In the genomic region with DNA sequence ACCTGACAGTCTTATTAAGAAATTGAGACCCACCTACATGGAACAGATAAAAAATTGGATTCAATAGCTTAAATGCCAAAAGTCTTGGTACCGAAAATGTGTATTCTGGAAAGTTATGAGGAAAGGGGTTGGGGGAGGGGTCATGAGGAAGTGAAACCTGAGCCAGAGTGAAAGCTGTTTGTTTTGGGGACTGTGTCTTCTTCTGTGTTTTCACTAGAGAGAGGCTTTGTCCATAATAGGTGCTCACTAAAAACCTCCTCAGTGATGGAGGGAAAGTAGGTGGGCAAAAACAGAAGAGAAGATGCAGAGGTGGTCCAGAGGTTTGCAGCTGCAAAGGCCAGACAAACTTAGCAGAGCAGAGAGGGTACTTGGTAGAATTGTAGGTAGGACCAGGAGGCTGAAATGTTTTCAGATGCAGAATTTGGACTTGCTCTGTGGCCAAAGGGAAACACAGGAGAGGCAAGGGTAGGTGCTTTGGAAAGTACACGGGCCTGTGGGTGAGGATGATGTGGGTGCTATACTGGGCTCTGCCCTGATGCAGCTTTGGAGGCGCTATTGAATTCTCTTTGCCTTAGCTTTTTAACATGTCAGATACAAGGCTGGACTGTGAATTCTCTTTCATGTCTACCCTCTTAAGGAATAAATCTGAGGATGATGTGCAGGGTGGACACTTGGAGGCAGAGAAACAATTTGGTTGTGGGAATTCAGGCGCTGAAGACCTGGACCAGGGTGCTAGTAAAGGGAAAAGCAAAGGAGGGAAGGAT, we compare ENCODE assay signal across 1 cellular context.
A peak's percentile ranks its signal among the peaks of the same experiment; 100 is the strongest.
TF ChIP-seq lines count a peak whose summit lies in the region.

No MANE protein-coding gene starts in this region.

TF ChIP-seq in GM12878, 131 proteins besides CTCF, POLR2A, EP300 and RAD21 (continued from another document and continues in another):
- TF ChIP-seq, protein P1, sequence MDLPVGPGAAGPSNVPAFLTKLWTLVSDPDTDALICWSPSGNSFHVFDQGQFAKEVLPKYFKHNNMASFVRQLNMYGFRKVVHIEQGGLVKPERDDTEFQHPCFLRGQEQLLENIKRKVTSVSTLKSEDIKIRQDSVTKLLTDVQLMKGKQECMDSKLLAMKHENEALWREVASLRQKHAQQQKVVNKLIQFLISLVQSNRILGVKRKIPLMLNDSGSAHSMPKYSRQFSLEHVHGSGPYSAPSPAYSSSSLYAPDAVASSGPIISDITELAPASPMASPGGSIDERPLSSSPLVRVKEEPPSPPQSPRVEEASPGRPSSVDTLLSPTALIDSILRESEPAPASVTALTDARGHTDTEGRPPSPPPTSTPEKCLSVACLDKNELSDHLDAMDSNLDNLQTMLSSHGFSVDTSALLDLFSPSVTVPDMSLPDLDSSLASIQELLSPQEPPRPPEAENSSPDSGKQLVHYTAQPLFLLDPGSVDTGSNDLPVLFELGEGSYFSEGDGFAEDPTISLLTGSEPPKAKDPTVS (IDR thresholded peaks at IDR 0.05; ENCODE audit: low read depth, low read length) = no peak
- TF ChIP-seq, protein P2, sequence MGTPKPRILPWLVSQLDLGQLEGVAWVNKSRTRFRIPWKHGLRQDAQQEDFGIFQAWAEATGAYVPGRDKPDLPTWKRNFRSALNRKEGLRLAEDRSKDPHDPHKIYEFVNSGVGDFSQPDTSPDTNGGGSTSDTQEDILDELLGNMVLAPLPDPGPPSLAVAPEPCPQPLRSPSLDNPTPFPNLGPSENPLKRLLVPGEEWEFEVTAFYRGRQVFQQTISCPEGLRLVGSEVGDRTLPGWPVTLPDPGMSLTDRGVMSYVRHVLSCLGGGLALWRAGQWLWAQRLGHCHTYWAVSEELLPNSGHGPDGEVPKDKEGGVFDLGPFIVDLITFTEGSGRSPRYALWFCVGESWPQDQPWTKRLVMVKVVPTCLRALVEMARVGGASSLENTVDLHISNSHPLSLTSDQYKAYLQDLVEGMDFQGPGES (IDR thresholded peaks at IDR 0.05) = no peak
- TF ChIP-seq YBX1 (IDR thresholded peaks at IDR 0.05) (no peak), SMC3 (IDR thresholded peaks at IDR 0.05; ENCODE audit: borderline replicate concordance, low read length) (no peak; the same call in 1 of the 2 replicates), ZNF207 (IDR thresholded peaks at IDR 0.05; ENCODE audit: borderline replicate concordance) (no peak), RFX5 (IDR thresholded peaks at IDR 0.05; ENCODE audit: low read depth, low read length) (no peak), ZBED1 (IDR thresholded peaks at IDR 0.05; ENCODE audit: borderline replicate concordance) (no peak), CBX5 (IDR thresholded peaks at IDR 0.05; ENCODE audit: low read depth) (peak; percentile 54; the same call in 1 of the 2 replicates), BHLHE40 (IDR thresholded peaks at IDR 0.05; ENCODE audit: borderline replicate concordance in 1 of 2, low read depth in 2 of 2, low read length in 1 of 2) (0 out of 4 replicates have a peak, but pooled peaks of 1 of the 2 experiments have one; percentile 10), DPF2 (IDR thresholded peaks at IDR 0.05) (peak; percentile 32; the same call in 1 of the 2 replicates), ZNF622 (IDR thresholded peaks at IDR 0.05) (no peak), SIN3A (IDR thresholded peaks at IDR 0.05; ENCODE audit: low read depth, low read length) (no peak), FOXM1 (IDR thresholded peaks at IDR 0.05; ENCODE audit: low read depth, low read length) (0 out of 2 replicates have a peak, but pooled peaks have one; percentile 9), NBN (IDR thresholded peaks at IDR 0.05) (0 out of 2 replicates have a peak, but pooled peaks have one; percentile 23), BRCA1 (IDR thresholded peaks at IDR 0.05; ENCODE audit: low read depth, low read length) (no peak), SUPT20H (IDR thresholded peaks at IDR 0.05; ENCODE audit: borderline replicate concordance, control insufficient read depth, low read depth, low read length) (no peak), GATAD2B (conservative IDR thresholded peaks at IDR 0.05; ENCODE audit: low read depth) (0 out of 2 replicates have a peak, but pooled peaks have one; percentile 27), PML (IDR thresholded peaks at IDR 0.05; ENCODE audit: low read length) (no peak), POU2F2 (IDR thresholded peaks at IDR 0.05; ENCODE audit: borderline replicate concordance, low read depth, low read length) (no peak), ZNF384 (IDR thresholded peaks at IDR 0.05; ENCODE audit: borderline replicate concordance, low read depth, low read length) (no peak), RAD51 (IDR thresholded peaks at IDR 0.05) (no peak), TCF7 (IDR thresholded peaks at IDR 0.05; ENCODE audit: borderline replicate concordance) (no peak), RUNX3 (IDR thresholded peaks at IDR 0.05; ENCODE audit: low read length) (peak; percentile 51), ZZZ3 (IDR thresholded peaks at IDR 0.05; ENCODE audit: control insufficient read depth, insufficient read length, low read depth) (no peak), GABPA (IDR thresholded peaks at IDR 0.05; ENCODE audit: low read depth) (no peak), CHD2 (IDR thresholded peaks at IDR 0.05; ENCODE audit: borderline replicate concordance, low read depth, low read length) (0 out of 2 replicates have a peak, but pooled peaks have one; percentile 42), NR2F1 (conservative IDR thresholded peaks at IDR 0.05) (no peak), ESRRA (IDR thresholded peaks at IDR 0.05; ENCODE audit: low read length) (no peak), CREB1 (IDR thresholded peaks at IDR 0.05; ENCODE audit: low read depth) (no peak), FOXK2 (IDR thresholded peaks at IDR 0.05) (no peak), HDGF (IDR thresholded peaks at IDR 0.05) (no peak), STAT3 (IDR thresholded peaks at IDR 0.05; ENCODE audit: low read depth, low read length) (no peak), TCF3 (IDR thresholded peaks at IDR 0.05; ENCODE audit: borderline replicate concordance, insufficient read depth, low read depth, low read length) (no peak), PAX8 (IDR thresholded peaks at IDR 0.05) (no peak), MTA2 (IDR thresholded peaks at IDR 0.05; ENCODE audit: low read depth) (no peak), NFXL1 (IDR thresholded peaks at IDR 0.05; ENCODE audit: borderline replicate concordance) (no peak), EED (IDR thresholded peaks at IDR 0.05; ENCODE audit: low read depth) (peak; percentile 78), POLR2AphosphoS5 (IDR thresholded peaks at IDR 0.05; ENCODE audit: low read length) (no peak)
- TF ChIP-seq, protein P3, sequence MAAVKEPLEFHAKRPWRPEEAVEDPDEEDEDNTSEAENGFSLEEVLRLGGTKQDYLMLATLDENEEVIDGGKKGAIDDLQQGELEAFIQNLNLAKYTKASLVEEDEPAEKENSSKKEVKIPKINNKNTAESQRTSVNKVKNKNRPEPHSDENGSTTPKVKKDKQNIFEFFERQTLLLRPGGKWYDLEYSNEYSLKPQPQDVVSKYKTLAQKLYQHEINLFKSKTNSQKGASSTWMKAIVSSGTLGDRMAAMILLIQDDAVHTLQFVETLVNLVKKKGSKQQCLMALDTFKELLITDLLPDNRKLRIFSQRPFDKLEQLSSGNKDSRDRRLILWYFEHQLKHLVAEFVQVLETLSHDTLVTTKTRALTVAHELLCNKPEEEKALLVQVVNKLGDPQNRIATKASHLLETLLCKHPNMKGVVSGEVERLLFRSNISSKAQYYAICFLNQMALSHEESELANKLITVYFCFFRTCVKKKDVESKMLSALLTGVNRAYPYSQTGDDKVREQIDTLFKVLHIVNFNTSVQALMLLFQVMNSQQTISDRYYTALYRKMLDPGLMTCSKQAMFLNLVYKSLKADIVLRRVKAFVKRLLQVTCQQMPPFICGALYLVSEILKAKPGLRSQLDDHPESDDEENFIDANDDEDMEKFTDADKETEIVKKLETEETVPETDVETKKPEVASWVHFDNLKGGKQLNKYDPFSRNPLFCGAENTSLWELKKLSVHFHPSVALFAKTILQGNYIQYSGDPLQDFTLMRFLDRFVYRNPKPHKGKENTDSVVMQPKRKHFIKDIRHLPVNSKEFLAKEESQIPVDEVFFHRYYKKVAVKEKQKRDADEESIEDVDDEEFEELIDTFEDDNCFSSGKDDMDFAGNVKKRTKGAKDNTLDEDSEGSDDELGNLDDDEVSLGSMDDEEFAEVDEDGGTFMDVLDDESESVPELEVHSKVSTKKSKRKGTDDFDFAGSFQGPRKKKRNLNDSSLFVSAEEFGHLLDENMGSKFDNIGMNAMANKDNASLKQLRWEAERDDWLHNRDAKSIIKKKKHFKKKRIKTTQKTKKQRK (IDR thresholded peaks at IDR 0.05; ENCODE audit: low read depth, low read length) = no peak
- TF ChIP-seq, protein P4, sequence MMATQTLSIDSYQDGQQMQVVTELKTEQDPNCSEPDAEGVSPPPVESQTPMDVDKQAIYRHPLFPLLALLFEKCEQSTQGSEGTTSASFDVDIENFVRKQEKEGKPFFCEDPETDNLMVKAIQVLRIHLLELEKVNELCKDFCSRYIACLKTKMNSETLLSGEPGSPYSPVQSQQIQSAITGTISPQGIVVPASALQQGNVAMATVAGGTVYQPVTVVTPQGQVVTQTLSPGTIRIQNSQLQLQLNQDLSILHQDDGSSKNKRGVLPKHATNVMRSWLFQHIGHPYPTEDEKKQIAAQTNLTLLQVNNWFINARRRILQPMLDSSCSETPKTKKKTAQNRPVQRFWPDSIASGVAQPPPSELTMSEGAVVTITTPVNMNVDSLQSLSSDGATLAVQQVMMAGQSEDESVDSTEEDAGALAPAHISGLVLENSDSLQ (IDR thresholded peaks at IDR 0.05) = no peak
- TF ChIP-seq, protein P5, sequence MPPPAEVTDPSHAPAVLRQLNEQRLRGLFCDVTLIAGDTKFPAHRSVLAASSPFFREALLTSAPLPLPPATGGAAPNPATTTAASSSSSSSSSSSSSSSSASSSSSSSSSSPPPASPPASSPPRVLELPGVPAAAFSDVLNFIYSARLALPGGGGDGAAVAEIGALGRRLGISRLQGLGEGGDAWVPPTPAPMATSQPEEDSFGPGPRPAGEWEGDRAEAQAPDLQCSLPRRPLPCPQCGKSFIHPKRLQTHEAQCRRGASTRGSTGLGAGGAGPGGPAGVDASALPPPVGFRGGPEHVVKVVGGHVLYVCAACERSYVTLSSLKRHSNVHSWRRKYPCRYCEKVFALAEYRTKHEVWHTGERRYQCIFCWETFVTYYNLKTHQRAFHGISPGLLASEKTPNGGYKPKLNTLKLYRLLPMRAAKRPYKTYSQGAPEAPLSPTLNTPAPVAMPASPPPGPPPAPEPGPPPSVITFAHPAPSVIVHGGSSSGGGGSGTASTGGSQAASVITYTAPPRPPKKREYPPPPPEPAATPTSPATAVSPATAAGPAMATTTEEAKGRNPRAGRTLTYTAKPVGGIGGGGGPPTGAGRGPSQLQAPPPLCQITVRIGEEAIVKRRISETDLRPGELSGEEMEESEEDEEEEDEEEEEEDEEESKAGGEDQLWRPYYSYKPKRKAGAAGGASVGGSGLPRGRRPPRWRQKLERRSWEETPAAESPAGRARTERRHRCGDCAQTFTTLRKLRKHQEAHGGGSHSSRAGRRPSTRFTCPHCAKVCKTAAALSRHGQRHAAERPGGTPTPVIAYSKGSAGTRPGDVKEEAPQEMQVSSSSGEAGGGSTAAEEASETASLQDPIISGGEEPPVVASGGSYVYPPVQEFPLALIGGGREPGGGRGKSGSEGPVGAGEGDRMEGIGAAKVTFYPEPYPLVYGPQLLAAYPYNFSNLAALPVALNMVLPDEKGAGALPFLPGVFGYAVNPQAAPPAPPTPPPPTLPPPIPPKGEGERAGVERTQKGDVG (CRISPR knock-in tag; IDR thresholded peaks at IDR 0.05) = no peak
- TF ChIP-seq, protein P6, sequence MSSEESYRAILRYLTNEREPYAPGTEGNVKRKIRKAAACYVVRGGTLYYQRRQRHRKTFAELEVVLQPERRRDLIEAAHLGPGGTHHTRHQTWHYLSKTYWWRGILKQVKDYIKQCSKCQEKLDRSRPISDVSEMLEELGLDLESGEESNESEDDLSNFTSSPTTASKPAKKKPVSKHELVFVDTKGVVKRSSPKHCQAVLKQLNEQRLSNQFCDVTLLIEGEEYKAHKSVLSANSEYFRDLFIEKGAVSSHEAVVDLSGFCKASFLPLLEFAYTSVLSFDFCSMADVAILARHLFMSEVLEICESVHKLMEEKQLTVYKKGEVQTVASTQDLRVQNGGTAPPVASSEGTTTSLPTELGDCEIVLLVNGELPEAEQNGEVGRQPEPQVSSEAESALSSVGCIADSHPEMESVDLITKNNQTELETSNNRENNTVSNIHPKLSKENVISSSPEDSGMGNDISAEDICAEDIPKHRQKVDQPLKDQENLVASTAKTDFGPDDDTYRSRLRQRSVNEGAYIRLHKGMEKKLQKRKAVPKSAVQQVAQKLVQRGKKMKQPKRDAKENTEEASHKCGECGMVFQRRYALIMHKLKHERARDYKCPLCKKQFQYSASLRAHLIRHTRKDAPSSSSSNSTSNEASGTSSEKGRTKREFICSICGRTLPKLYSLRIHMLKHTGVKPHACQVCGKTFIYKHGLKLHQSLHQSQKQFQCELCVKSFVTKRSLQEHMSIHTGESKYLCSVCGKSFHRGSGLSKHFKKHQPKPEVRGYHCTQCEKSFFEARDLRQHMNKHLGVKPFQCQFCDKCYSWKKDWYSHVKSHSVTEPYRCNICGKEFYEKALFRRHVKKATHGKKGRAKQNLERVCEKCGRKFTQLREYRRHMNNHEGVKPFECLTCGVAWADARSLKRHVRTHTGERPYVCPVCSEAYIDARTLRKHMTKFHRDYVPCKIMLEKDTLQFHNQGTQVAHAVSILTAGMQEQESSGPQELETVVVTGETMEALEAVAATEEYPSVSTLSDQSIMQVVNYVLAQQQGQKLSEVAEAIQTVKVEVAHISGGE (CRISPR knock-in tag; IDR thresholded peaks at IDR 0.05) = no peak
- TF ChIP-seq, protein P7, sequence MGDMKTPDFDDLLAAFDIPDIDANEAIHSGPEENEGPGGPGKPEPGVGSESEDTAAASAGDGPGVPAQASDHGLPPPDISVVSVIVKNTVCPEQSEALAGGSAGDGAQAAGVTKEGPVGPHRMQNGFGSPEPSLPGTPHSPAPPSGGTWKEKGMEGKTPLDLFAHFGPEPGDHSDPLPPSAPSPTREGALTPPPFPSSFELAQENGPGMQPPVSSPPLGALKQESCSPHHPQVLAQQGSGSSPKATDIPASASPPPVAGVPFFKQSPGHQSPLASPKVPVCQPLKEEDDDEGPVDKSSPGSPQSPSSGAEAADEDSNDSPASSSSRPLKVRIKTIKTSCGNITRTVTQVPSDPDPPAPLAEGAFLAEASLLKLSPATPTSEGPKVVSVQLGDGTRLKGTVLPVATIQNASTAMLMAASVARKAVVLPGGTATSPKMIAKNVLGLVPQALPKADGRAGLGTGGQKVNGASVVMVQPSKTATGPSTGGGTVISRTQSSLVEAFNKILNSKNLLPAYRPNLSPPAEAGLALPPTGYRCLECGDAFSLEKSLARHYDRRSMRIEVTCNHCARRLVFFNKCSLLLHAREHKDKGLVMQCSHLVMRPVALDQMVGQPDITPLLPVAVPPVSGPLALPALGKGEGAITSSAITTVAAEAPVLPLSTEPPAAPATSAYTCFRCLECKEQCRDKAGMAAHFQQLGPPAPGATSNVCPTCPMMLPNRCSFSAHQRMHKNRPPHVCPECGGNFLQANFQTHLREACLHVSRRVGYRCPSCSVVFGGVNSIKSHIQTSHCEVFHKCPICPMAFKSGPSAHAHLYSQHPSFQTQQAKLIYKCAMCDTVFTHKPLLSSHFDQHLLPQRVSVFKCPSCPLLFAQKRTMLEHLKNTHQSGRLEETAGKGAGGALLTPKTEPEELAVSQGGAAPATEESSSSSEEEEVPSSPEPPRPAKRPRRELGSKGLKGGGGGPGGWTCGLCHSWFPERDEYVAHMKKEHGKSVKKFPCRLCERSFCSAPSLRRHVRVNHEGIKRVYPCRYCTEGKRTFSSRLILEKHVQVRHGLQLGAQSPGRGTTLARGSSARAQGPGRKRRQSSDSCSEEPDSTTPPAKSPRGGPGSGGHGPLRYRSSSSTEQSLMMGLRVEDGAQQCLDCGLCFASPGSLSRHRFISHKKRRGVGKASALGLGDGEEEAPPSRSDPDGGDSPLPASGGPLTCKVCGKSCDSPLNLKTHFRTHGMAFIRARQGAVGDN (IDR thresholded peaks at IDR 0.05) = no peak
